In the genomic region with DNA sequence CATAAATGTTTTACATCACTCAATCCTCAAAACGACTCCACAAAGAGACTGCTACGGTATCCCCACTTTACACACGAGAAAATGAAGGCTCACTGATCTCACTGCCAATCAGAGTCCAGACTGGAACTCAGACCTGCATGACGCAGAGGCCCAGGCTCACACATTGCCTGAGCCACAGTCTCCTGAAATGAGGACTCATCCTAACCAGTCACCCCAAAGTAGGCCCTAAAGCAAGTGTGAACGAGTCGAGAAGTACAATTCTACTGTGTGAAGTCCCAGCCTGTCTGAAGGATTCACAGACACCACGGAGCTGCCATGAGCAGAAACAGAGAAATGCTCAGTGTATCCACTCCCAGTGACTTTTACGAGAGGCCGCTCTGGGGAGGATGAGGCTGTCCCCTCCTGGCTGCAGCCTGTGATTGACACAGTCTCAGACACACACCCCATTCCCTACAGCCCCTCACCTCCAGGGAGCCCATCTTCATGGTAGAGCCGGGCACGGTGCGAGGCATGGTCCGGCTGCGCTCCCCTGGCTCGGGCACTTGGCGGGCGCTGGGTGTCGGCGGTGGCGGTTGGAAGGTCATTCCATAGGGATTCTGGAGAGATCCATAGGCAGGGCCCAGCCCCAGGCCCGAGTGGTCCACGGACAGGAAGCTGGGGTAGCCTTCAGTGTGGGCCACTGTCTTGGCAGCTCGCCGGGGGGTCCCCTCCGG, we compare ENCODE assay signal across 25 cellular contexts.
"Had no signal": no experiment of that assay in that cellular context is flagged by ENCODE, and none has a peak within 500 bp of the region (broad histone marks: within the 10 kb centered on the region; RNA-seq: fewer than 3 reads in every experiment).

No MANE protein-coding gene starts in this region.

- H3K27me3 Mint-ChIP-seq: natural killer cell treated with Interleukin-12 subunit alpha and Interleukin-12 subunit beta and Interleukin-15 and Interleukin-18, amount 100 ng/mL, for 72 hours; stimulated activated naive CD8-positive, alpha-beta T cell treated with anti-CD3 and anti-CD28 coated beads, Interleukin-15, Interleukin-2, amounts not matched to agents 100 ng/mL and 50 ng/mL, for 24 hours had no signal

- H3K4me3 Mint-ChIP-seq: natural killer cell treated with Interleukin-12 subunit alpha and Interleukin-12 subunit beta and Interleukin-15 and Interleukin-18, amount 100 ng/mL, for 72 hours; neural progenitor cell; stimulated activated memory B cell treated with anti-CD40 and anti-IgM and Interleukin-4, amounts not matched to agents 10 μg/mL and 1 μg/mL and 100 μg/mL, for 72 hours; stimulated activated naive CD8-positive, alpha-beta T cell treated with anti-CD3 and anti-CD28 coated beads, Interleukin-15, Interleukin-2, amounts not matched to agents 100 ng/mL and 50 ng/mL, for 24 hours had no signal

- H3K9me3 Mint-ChIP-seq: natural killer cell treated with Interleukin-12 subunit alpha and Interleukin-12 subunit beta and Interleukin-15 and Interleukin-18, amount 100 ng/mL, for 72 hours; neural progenitor cell; stimulated activated memory B cell treated with anti-CD40 and anti-IgM and Interleukin-4, amounts not matched to agents 10 μg/mL and 1 μg/mL and 100 μg/mL, for 72 hours; stimulated activated naive CD8-positive, alpha-beta T cell treated with anti-CD3 and anti-CD28 coated beads, Interleukin-15, Interleukin-2, amounts not matched to agents 100 ng/mL and 50 ng/mL, for 24 hours had no signal

- H3K27me3 ChIP-seq: esophagus muscularis mucosa, gastroesophageal sphincter, neural progenitor cell, spleen, transverse colon had no signal

- H2AFZ ChIP-seq: neural progenitor cell had no signal

- H3K27ac Mint-ChIP-seq: natural killer cell treated with Interleukin-12 subunit alpha and Interleukin-12 subunit beta and Interleukin-15 and Interleukin-18, amount 100 ng/mL, for 72 hours; neural progenitor cell; stimulated activated memory B cell treated with anti-CD40 and anti-IgM and Interleukin-4, amounts not matched to agents 10 μg/mL and 1 μg/mL and 100 μg/mL, for 72 hours; stimulated activated naive CD8-positive, alpha-beta T cell treated with anti-CD3 and anti-CD28 coated beads, Interleukin-15, Interleukin-2, amounts not matched to agents 100 ng/mL and 50 ng/mL, for 24 hours had no signal

- ATAC-seq: gastroesophageal sphincter; left lung; lower lobe of right lung; natural killer cell treated with Interleukin-12 subunit alpha and Interleukin-12 subunit beta and Interleukin-15 and Interleukin-18, amount 100 ng/mL, for 72 hours; psoas muscle; sciatic nerve; stimulated activated memory B cell treated with anti-CD40 and anti-IgM and Interleukin-4, amounts not matched to agents 10 μg/mL and 1 μg/mL and 100 μg/mL, for 72 hours had no signal

- H3K4me3 ChIP-seq: esophagus muscularis mucosa, gastroesophageal sphincter, left lung, lower lobe of right lung, neural progenitor cell, psoas muscle, spleen, thoracic aorta, transverse colon had no signal

- H3K36me3 Mint-ChIP-seq: natural killer cell treated with Interleukin-12 subunit alpha and Interleukin-12 subunit beta and Interleukin-15 and Interleukin-18, amount 100 ng/mL, for 72 hours; stimulated activated memory B cell treated with anti-CD40 and anti-IgM and Interleukin-4, amounts not matched to agents 10 μg/mL and 1 μg/mL and 100 μg/mL, for 72 hours had no signal

- H3K27ac ChIP-seq: epithelial cell of prostate, esophagus muscularis mucosa, gastroesophageal sphincter, left lung, lower lobe of right lung, neural progenitor cell, psoas muscle, spleen, thoracic aorta, transverse colon had no signal

- H3K4me1 ChIP-seq: esophagus muscularis mucosa, gastroesophageal sphincter, left lung, lower lobe of right lung, neural progenitor cell, psoas muscle, transverse colon had no signal

- H3K36me3 ChIP-seq: esophagus muscularis mucosa, gastroesophageal sphincter, left lung, lower lobe of right lung, neural progenitor cell, spleen, thoracic aorta, transverse colon had no signal

- H3K4me2 ChIP-seq: neural progenitor cell had no signal

- H3K9ac ChIP-seq: neural progenitor cell had no signal

- H3K9me3 ChIP-seq: esophagus muscularis mucosa, gastroesophageal sphincter, left lung, lower lobe of right lung, psoas muscle, spleen, thoracic aorta, transverse colon had no signal

- H3K4me1 Mint-ChIP-seq: stimulated activated memory B cell treated with anti-CD40 and anti-IgM and Interleukin-4, amounts not matched to agents 10 μg/mL and 1 μg/mL and 100 μg/mL, for 72 hours had no signal

- DNase-seq: cortex of kidney; effector memory CD4-positive, alpha-beta T cell; glutamatergic neuron; islet precursor cell; lower lobe of right lung; mesenchymal stem cell; midbrain; occipital lobe; psoas muscle; retina; spleen; stimulated activated CD4-positive, alpha-beta T cell treated with anti-CD3 and anti-CD28 coated beads, Interleukin-15, amount 100 ng/mL, for 24 hours; stimulated activated CD4-positive, alpha-beta T cell treated with anti-CD3 and anti-CD28 coated beads, Interleukin-1b, Interleukin-23, amount 100 ng/mL, for 48 hours; stimulated activated CD4-positive, alpha-beta T cell treated with anti-CD3 and anti-CD28 coated beads, Interleukin-4, amount 100 ng/mL, for 24 hours; transverse colon had no signal
